Comparison of ENCODE assay signal across 12 cellular contexts in genomic region chr18:69958422-69958821, GRCh38. TPM values are rescaled to one million over a fixed set of nuclear protein-coding genes. Genes with fewer than 3 reads are reported as not detected.
DNase-seq lines count a peak whose midpoint lies in the region; ATAC-seq and TF ChIP-seq lines count a peak whose summit lies in the region.
"Had no signal": no experiment of that assay in that cellular context is flagged by ENCODE, and none has a peak within 500 bp of the region (broad histone marks: within the 10 kb centered on the region; RNA-seq: fewer than 3 reads in every experiment).

No MANE protein-coding gene starts in this region.

- no peak for TF ChIP-seq CTCF in GM13977 (IDR thresholded peaks at IDR 0.05; ENCODE audit: extremely low read depth, insufficient read depth, missing control alignments)

- H3K27ac Mint-ChIP-seq in activated naive CD4-positive, alpha-beta T cell treated with anti-CD3 and anti-CD28 coated beads, Interleukin-2, amount 50 U/mL, for 72 hours, result peak overlapping the region in 1 of 2 donors; percentile 93

- ATAC-seq in GM19372 (IDR thresholded peaks at IDR 0.05; ENCODE audit: low read depth, unreplicated experiment) (peak; percentile 52), HG03025 (IDR thresholded peaks at IDR 0.05; ENCODE audit: low FRiP score, unreplicated experiment) (peak; percentile 43)
- peak; percentile 67 to 78 for ATAC-seq in activated naive CD4-positive, alpha-beta T cell treated with anti-CD3 and anti-CD28 coated beads, Interleukin-2, amount 50 U/mL, for 72 hours

- no peak overlapping the region for H3K27ac ChIP-seq in caudate nucleus (ENCODE audit: low read depth, low read length)
- H3K27ac ChIP-seq: neutrophil had no signal

- DNase-seq in GM13977 (ENCODE audit: low spot score) (peak; percentile 50), mucosa of gallbladder (ENCODE audit: low spot score) (no peak), anterior cingulate cortex (lab: John Stamatoyannopoulos, UW) (no peak), caudate nucleus (lab: John Stamatoyannopoulos, UW) (no peak), Ammon's horn (ENCODE audit: low spot score) (no peak)
- no peak for DNase-seq in activated naive CD4-positive, alpha-beta T cell treated with anti-CD3 and anti-CD28 coated beads, Interleukin-2, amount 50 U/mL, for 72 hours (ENCODE audit: low spot score in 2 of 2)
- DNase-seq: dermis blood vessel endothelial cell, Right ventricle myocardium superior had no signal

- H3K9me3 Mint-ChIP-seq in activated naive CD4-positive, alpha-beta T cell treated with anti-CD3 and anti-CD28 coated beads, Interleukin-2, amount 50 U/mL, for 72 hours, result peaks cover 0 to 4% of the 10 kb centered on the region in 2 donors

- in situ Hi-C loops in GM13977 (cut with MboI; ENCODE audit: low pct_unique_long_range_greater_than_20kb, low sequenced_read_pairs, unreplicated experiment), result no loop called here

- peaks cover 5 to 10% of the 10 kb centered on the region in 2 donors for H3K36me3 Mint-ChIP-seq in activated naive CD4-positive, alpha-beta T cell treated with anti-CD3 and anti-CD28 coated beads, Interleukin-2, amount 50 U/mL, for 72 hours

RNA-seq across cellular contexts. Expression of gene CD226, which starts 10.7 kb away (rescaled TPM):
- 10 to 100 TPM; 42.4 to 86.5 TPM for total RNA-seq in activated naive CD4-positive, alpha-beta T cell treated with anti-CD3 and anti-CD28 coated beads, Interleukin-2, amount 50 U/mL, for 72 hours
- total RNA-seq in mucosa of gallbladder, result 2.9 TPM
- total RNA-seq: H1 had no signal

Comparison
In these comparisons a context has a peak if more than half of its experiments do, and no peak if none do; other contexts are left out.
1. RNA of gene CD226, which starts 10.7 kb away (total RNA-seq): 42.4 to 86.5 TPM in activated naive CD4-positive, alpha-beta T cell treated with anti-CD3 and anti-CD28 coated beads, Interleukin-2, amount 50 U/mL, for 72 hours; 2.9 TPM in mucosa of gallbladder (single experiment); every median in the first group is over 10 times any median in the second.
2. Peak in every context shown above with its lines, with median percentiles within 50 percentile points of each other: ATAC-seq.